Comparison of ENCODE assay signal across 22 cellular contexts in the genomic region with DNA sequence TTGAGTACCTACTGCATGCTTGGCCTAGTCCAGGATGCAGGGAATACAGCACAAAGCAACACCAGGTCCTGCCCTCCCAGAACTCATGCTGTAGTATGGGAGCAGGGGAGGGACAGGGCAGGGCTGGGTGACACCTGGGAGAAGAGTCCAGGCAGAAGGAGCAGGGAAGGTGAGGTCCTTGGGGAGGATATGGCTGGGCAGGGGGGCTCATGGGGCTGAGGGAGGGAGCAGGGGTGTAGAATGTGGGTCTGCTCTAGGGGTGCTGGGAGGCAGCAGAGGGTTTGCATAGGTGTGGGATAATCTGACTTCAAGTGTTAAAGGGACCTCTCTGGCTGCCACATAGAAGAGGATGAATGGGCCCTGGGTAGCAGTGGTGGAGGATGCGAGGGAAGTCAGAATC. TPM values are rescaled to one million over a fixed set of nuclear protein-coding genes. Genes with fewer than 3 reads are reported as not detected.
DNase-seq lines count a peak whose midpoint lies in the region; ATAC-seq, FAIRE-seq and TF ChIP-seq lines count a peak whose summit lies in the region.
"Had no signal": no experiment of that assay in that cellular context is flagged by ENCODE, and none has a peak within 500 bp of the region (broad histone marks: within the 10 kb centered on the region; RNA-seq: fewer than 3 reads in every experiment).

No MANE protein-coding gene starts in this region.

- no peak for TF ChIP-seq POLR2A in H54 (IDR thresholded peaks at IDR 0.05; ENCODE audit: low read depth, low read length)

- no peak overlapping the region for H3K4me3 Mint-ChIP-seq in stimulated activated naive CD8-positive, alpha-beta T cell treated with anti-CD3 and anti-CD28 coated beads, Interleukin-15, amount 100 ng/mL, for 72 hours
- H3K4me3 Mint-ChIP-seq in effector memory CD8-positive, alpha-beta T cell, result no peak overlapping the region
- H3K4me3 Mint-ChIP-seq: H9, HFFc6 had no signal

- H3K27ac Mint-ChIP-seq in stimulated activated naive CD8-positive, alpha-beta T cell treated with anti-CD3 and anti-CD28 coated beads, Interleukin-15, amount 100 ng/mL, for 72 hours, result peak overlapping the region; percentile 53 to 65
- peak overlapping the region; percentile 72 to 89 for H3K27ac Mint-ChIP-seq in effector memory CD8-positive, alpha-beta T cell
- H3K27ac Mint-ChIP-seq: H9, HFFc6 had no signal

- peaks cover 15% of the 10 kb centered on the region for H3K36me3 Mint-ChIP-seq in effector memory CD8-positive, alpha-beta T cell (ENCODE audit: insufficient read depth)

- no peak for ATAC-seq in stimulated activated naive CD8-positive, alpha-beta T cell treated with anti-CD3 and anti-CD28 coated beads, Interleukin-15, amount 100 ng/mL, for 72 hours
- ATAC-seq in stimulated activated naive CD8-positive, alpha-beta T cell treated with anti-CD3 and anti-CD28 coated beads, Interleukin-15, Interleukin-2, amounts not matched to agents 100 U/mL and 50 U/mL, for 24 hours, result no peak
- no peak for ATAC-seq in effector memory CD8-positive, alpha-beta T cell (replicated peaks)
- ATAC-seq: GM12878, Right ventricle myocardium inferior had no signal

- no peak for DNase-seq in stimulated activated naive CD8-positive, alpha-beta T cell treated with anti-CD3 and anti-CD28 coated beads, Interleukin-15, amount 100 ng/mL, for 72 hours
- DNase-seq in stimulated activated naive CD8-positive, alpha-beta T cell treated with anti-CD3 and anti-CD28 coated beads, Interleukin-15, Interleukin-2, amounts not matched to agents 100 U/mL and 50 U/mL, for 24 hours, result no peak
- DNase-seq in effector memory CD8-positive, alpha-beta T cell, result no peak
- peak; percentile 62 for DNase-seq in posterior vena cava (ENCODE audit: low spot score)
- no peak for DNase-seq in H54 (ENCODE audit: insufficient read length, low spot score)
- DNase-seq in DMS114 treated with DMSO at 0.1 percent for 48 hours (lab: John Stamatoyannopoulos, UW; ENCODE audit: unreplicated experiment), result no peak
- DNase-seq in amniotic stem cell (lab: John Stamatoyannopoulos, UW), result no peak
- DNase-seq: Caco-2; CD4-positive, CD25-positive, alpha-beta regulatory T cell; DMS 273 treated with DMSO at 0.1 percent for 48 hours; DND-41; H9; HFFc6; MG63; NCI-H1417 treated with DMSO at 0.1 percent for 48 hours; NCI-H187; NCI-H446; NCI-H526; OCI-M1 had no signal

- H3K9me3 Mint-ChIP-seq in stimulated activated naive CD8-positive, alpha-beta T cell treated with anti-CD3 and anti-CD28 coated beads, Interleukin-15, amount 100 ng/mL, for 72 hours, result no peaks in the 10 kb centered on the region
- H3K9me3 Mint-ChIP-seq in effector memory CD8-positive, alpha-beta T cell, result no peaks in the 10 kb centered on the region
- H3K9me3 Mint-ChIP-seq: CD4-positive, CD25-positive, alpha-beta regulatory T cell; H9; HFFc6 had no signal

- no peaks in the 10 kb centered on the region for H3K27me3 Mint-ChIP-seq in stimulated activated naive CD8-positive, alpha-beta T cell treated with anti-CD3 and anti-CD28 coated beads, Interleukin-15, amount 100 ng/mL, for 72 hours
- no peaks in the 10 kb centered on the region for H3K27me3 Mint-ChIP-seq in effector memory CD8-positive, alpha-beta T cell
- H3K27me3 Mint-ChIP-seq: CD4-positive, CD25-positive, alpha-beta regulatory T cell had no signal

- intact Hi-C loops in posterior vena cava (cut with DNase I), result no loop called here

- H3K4me1 Mint-ChIP-seq in stimulated activated naive CD8-positive, alpha-beta T cell treated with anti-CD3 and anti-CD28 coated beads, Interleukin-15, amount 100 ng/mL, for 72 hours, result peaks cover 49% of the 10 kb centered on the region
- H3K4me1 Mint-ChIP-seq in effector memory CD8-positive, alpha-beta T cell (ENCODE audit: low read depth in 2 of 2), result peaks cover 39 to 52% of the 10 kb centered on the region in 2 donors

- no peak for FAIRE-seq in H54 (lab: Jason Lieb, UNC)
- FAIRE-seq: GM12878, RCC 7860 had no signal

RNA-seq across cellular contexts. Expression of gene TOP3B, which starts 4.8 kb away (rescaled TPM):
- 10 to 100 TPM; 15.2 to 19.3 TPM for total RNA-seq in posterior vena cava

RNA-seq across cellular contexts. Expression of gene PPM1F, which starts 25.2 kb away (rescaled TPM):
- total RNA-seq in posterior vena cava, result 10 to 100 TPM; 39.4 to 55.8 TPM
